In the genomic region with DNA sequence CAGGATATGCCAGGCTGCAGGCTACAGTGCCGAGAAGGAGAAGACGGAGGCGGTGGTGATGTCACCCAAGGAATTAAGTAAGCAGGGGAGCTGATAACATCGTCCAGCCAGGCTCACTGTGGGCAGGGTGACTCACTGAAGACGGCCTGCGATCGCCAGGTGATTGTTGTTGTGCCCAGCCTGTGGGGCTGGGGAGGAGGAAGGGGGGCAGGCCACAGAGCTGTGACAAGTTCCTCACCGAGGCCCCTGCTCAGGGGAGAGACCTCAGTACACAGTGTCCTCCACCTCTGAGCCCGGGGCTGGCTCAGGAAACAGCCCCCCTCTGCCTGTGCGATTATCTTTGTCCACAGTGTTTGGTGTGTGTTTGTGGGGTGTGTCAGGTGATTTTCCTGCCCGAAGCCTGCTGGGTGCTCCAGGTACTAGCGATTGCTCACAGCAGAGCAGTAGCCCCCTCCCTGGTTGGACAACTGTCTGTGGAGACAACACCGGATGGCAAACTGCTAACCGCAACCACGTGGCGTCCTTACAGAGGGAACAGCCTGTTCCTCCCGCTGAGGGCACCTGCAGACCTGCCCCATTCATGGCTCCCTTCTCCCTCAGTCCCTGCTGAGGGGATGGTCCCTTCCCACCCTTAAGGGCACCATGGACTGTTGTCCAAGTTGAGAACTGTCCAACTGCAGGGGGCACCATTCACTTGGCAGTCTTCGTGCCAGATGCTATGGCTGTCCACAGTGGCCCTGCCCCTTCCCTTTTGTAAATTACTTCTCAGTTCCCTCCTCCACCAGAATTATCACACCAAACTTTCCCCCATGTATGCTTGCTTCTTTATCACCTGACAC, we compare ENCODE assay signal across 1 cellular context.
A peak's percentile ranks its signal among the peaks of the same experiment; 100 is the strongest.
TF ChIP-seq lines count a peak whose summit lies in the region.

No MANE protein-coding gene starts in this region.

TF ChIP-seq in HepG2, 621 proteins besides CTCF, POLR2A, EP300 and RAD21 (continued from another document and continues in another):
- TF ChIP-seq, protein P1, sequence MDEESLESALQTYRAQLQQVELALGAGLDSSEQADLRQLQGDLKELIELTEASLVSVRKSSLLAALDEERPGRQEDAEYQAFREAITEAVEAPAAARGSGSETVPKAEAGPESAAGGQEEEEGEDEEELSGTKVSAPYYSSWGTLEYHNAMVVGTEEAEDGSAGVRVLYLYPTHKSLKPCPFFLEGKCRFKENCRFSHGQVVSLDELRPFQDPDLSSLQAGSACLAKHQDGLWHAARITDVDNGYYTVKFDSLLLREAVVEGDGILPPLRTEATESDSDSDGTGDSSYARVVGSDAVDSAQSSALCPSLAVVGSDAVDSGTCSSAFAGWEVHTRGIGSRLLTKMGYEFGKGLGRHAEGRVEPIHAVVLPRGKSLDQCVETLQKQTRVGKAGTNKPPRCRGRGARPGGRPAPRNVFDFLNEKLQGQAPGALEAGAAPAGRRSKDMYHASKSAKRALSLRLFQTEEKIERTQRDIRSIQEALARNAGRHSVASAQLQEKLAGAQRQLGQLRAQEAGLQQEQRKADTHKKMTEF (CRISPR knock-in tag; IDR thresholded peaks at IDR 0.05) = no peak
- peak; percentile 94 for TF ChIP-seq ZBTB7A (CRISPR knock-in tag; IDR thresholded peaks at IDR 0.05)
- no peak for TF ChIP-seq ZNF660 (CRISPR knock-in tag; IDR thresholded peaks at IDR 0.05; ENCODE audit: borderline replicate concordance, low read depth)
- no peak for TF ChIP-seq MTA3 (CRISPR knock-in tag; IDR thresholded peaks at IDR 0.05)
- peak; percentile 80; the same call in 1 of the 2 replicates for TF ChIP-seq ZNF24 (IDR thresholded peaks at IDR 0.05)
- no peak for TF ChIP-seq FOXA1 (IDR thresholded peaks at IDR 0.05)
- peak; percentile 29; the same call in 1 of the 2 replicates for TF ChIP-seq FOXA1 (CRISPR knock-in tag; IDR thresholded peaks at IDR 0.05)
- peak; percentile 79; the same call in 1 of the 2 replicates for TF ChIP-seq NCOA1 (CRISPR knock-in tag; IDR thresholded peaks at IDR 0.05)
- 0 out of 2 replicates have a peak, but pooled peaks have one; percentile 21 for TF ChIP-seq HIVEP1 (CRISPR knock-in tag; IDR thresholded peaks at IDR 0.05)
- peak; percentile 12; the same call in 1 of the 2 replicates for TF ChIP-seq KLF6 (CRISPR knock-in tag; IDR thresholded peaks at IDR 0.05)
- TF ChIP-seq CBX5 (CRISPR knock-in tag; IDR thresholded peaks at IDR 0.05; ENCODE audit: borderline replicate concordance) = peak; percentile 81; the same call in 1 of the 2 replicates
- peak; percentile 16; the same call in 1 of the 2 replicates for TF ChIP-seq SIX4 (CRISPR knock-in tag; IDR thresholded peaks at IDR 0.05)
- no peak for TF ChIP-seq SIX1 (CRISPR knock-in tag; IDR thresholded peaks at IDR 0.05; ENCODE audit: borderline replicate concordance)
- TF ChIP-seq XRCC5 (optimal IDR thresholded peaks at IDR 0.05; ENCODE audit: low read length) = peak; percentile 83
- peak; percentile 34; the same call in 1 of the 2 replicates for TF ChIP-seq BCL6 (CRISPR knock-in tag; IDR thresholded peaks at IDR 0.05)
- TF ChIP-seq, protein P2, sequence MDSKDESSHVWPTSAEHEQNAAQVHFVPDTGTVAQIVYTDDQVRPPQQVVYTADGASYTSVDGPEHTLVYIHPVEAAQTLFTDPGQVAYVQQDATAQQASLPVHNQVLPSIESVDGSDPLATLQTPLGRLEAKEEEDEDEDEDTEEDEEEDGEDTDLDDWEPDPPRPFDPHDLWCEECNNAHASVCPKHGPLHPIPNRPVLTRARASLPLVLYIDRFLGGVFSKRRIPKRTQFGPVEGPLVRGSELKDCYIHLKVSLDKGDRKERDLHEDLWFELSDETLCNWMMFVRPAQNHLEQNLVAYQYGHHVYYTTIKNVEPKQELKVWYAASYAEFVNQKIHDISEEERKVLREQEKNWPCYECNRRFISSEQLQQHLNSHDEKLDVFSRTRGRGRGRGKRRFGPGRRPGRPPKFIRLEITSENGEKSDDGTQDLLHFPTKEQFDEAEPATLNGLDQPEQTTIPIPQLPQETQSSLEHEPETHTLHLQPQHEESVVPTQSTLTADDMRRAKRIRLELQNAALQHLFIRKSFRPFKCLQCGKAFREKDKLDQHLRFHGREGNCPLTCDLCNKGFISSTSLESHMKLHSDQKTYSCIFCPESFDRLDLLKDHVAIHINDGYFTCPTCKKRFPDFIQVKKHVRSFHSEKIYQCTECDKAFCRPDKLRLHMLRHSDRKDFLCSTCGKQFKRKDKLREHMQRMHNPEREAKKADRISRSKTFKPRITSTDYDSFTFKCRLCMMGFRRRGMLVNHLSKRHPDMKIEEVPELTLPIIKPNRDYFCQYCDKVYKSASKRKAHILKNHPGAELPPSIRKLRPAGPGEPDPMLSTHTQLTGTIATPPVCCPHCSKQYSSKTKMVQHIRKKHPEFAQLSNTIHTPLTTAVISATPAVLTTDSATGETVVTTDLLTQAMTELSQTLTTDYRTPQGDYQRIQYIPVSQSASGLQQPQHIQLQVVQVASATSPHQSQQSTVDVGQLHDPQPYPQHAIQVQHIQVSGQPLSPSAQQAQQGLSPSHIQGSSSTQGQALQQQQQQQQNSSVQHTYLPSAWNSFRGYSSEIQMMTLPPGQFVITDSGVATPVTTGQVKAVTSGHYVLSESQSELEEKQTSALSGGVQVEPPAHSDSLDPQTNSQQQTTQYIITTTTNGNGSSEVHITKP (CRISPR knock-in tag; IDR thresholded peaks at IDR 0.05; ENCODE audit: low read depth) = peak; percentile 77
- TF ChIP-seq SMAD9 (CRISPR knock-in tag; IDR thresholded peaks at IDR 0.05) = no peak
- peak; percentile 84 for TF ChIP-seq SAP130 (CRISPR knock-in tag; IDR thresholded peaks at IDR 0.05; ENCODE audit: low read depth)
- TF ChIP-seq, protein P3, sequence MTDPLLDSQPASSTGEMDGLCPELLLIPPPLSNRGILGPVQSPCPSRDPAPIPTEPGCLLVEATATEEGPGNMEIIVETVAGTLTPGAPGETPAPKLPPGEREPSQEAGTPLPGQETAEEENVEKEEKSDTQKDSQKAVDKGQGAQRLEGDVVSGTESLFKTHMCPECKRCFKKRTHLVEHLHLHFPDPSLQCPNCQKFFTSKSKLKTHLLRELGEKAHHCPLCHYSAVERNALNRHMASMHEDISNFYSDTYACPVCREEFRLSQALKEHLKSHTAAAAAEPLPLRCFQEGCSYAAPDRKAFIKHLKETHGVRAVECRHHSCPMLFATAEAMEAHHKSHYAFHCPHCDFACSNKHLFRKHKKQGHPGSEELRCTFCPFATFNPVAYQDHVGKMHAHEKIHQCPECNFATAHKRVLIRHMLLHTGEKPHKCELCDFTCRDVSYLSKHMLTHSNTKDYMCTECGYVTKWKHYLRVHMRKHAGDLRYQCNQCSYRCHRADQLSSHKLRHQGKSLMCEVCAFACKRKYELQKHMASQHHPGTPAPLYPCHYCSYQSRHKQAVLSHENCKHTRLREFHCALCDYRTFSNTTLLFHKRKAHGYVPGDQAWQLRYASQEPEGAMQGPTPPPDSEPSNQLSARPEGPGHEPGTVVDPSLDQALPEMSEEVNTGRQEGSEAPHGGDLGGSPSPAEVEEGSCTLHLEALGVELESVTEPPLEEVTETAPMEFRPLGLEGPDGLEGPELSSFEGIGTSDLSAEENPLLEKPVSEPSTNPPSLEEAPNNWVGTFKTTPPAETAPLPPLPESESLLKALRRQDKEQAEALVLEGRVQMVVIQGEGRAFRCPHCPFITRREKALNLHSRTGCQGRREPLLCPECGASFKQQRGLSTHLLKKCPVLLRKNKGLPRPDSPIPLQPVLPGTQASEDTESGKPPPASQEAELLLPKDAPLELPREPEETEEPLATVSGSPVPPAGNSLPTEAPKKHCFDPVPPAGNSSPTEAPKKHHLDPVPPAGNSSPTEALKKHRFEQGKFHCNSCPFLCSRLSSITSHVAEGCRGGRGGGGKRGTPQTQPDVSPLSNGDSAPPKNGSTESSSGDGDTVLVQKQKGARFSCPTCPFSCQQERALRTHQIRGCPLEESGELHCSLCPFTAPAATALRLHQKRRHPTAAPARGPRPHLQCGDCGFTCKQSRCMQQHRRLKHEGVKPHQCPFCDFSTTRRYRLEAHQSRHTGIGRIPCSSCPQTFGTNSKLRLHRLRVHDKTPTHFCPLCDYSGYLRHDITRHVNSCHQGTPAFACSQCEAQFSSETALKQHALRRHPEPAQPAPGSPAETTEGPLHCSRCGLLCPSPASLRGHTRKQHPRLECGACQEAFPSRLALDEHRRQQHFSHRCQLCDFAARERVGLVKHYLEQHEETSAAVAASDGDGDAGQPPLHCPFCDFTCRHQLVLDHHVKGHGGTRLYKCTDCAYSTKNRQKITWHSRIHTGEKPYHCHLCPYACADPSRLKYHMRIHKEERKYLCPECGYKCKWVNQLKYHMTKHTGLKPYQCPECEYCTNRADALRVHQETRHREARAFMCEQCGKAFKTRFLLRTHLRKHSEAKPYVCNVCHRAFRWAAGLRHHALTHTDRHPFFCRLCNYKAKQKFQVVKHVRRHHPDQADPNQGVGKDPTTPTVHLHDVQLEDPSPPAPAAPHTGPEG (CRISPR knock-in tag; IDR thresholded peaks at IDR 0.05) = 0 out of 2 replicates have a peak, but pooled peaks have one; percentile 31
- TF ChIP-seq, protein P4, sequence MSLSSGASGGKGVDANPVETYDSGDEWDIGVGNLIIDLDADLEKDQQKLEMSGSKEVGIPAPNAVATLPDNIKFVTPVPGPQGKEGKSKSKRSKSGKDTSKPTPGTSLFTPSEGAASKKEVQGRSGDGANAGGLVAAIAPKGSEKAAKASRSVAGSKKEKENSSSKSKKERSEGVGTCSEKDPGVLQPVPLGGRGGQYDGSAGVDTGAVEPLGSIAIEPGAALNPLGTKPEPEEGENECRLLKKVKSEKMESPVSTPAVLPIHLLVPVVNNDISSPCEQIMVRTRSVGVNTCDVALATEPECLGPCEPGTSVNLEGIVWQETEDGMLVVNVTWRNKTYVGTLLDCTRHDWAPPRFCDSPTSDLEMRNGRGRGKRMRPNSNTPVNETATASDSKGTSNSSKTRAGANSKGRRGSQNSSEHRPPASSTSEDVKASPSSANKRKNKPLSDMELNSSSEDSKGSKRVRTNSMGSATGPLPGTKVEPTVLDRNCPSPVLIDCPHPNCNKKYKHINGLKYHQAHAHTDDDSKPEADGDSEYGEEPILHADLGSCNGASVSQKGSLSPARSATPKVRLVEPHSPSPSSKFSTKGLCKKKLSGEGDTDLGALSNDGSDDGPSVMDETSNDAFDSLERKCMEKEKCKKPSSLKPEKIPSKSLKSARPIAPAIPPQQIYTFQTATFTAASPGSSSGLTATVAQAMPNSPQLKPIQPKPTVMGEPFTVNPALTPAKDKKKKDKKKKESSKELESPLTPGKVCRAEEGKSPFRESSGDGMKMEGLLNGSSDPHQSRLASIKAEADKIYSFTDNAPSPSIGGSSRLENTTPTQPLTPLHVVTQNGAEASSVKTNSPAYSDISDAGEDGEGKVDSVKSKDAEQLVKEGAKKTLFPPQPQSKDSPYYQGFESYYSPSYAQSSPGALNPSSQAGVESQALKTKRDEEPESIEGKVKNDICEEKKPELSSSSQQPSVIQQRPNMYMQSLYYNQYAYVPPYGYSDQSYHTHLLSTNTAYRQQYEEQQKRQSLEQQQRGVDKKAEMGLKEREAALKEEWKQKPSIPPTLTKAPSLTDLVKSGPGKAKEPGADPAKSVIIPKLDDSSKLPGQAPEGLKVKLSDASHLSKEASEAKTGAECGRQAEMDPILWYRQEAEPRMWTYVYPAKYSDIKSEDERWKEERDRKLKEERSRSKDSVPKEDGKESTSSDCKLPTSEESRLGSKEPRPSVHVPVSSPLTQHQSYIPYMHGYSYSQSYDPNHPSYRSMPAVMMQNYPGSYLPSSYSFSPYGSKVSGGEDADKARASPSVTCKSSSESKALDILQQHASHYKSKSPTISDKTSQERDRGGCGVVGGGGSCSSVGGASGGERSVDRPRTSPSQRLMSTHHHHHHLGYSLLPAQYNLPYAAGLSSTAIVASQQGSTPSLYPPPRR (CRISPR knock-in tag; IDR thresholded peaks at IDR 0.05; ENCODE audit: borderline replicate concordance) = peak; percentile 74; the same call in 1 of the 2 replicates
- no peak for TF ChIP-seq TARDBP (CRISPR knock-in tag; IDR thresholded peaks at IDR 0.05)
- TF ChIP-seq TCF12 (IDR thresholded peaks at IDR 0.05) = no peak
- TF ChIP-seq TCF12 (CRISPR knock-in tag; IDR thresholded peaks at IDR 0.05) = peak; percentile 42
- TF ChIP-seq RCOR2 (CRISPR knock-in tag; IDR thresholded peaks at IDR 0.05) = peak; percentile 51; the same call in 1 of the 2 replicates
- TF ChIP-seq NR2C2 (CRISPR knock-in tag; IDR thresholded peaks at IDR 0.05; ENCODE audit: borderline replicate concordance) = no peak
- TF ChIP-seq, protein P5, sequence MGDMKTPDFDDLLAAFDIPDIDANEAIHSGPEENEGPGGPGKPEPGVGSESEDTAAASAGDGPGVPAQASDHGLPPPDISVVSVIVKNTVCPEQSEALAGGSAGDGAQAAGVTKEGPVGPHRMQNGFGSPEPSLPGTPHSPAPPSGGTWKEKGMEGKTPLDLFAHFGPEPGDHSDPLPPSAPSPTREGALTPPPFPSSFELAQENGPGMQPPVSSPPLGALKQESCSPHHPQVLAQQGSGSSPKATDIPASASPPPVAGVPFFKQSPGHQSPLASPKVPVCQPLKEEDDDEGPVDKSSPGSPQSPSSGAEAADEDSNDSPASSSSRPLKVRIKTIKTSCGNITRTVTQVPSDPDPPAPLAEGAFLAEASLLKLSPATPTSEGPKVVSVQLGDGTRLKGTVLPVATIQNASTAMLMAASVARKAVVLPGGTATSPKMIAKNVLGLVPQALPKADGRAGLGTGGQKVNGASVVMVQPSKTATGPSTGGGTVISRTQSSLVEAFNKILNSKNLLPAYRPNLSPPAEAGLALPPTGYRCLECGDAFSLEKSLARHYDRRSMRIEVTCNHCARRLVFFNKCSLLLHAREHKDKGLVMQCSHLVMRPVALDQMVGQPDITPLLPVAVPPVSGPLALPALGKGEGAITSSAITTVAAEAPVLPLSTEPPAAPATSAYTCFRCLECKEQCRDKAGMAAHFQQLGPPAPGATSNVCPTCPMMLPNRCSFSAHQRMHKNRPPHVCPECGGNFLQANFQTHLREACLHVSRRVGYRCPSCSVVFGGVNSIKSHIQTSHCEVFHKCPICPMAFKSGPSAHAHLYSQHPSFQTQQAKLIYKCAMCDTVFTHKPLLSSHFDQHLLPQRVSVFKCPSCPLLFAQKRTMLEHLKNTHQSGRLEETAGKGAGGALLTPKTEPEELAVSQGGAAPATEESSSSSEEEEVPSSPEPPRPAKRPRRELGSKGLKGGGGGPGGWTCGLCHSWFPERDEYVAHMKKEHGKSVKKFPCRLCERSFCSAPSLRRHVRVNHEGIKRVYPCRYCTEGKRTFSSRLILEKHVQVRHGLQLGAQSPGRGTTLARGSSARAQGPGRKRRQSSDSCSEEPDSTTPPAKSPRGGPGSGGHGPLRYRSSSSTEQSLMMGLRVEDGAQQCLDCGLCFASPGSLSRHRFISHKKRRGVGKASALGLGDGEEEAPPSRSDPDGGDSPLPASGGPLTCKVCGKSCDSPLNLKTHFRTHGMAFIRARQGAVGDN (CRISPR knock-in tag; IDR thresholded peaks at IDR 0.05) = peak; percentile 98
- TF ChIP-seq, protein P6, sequence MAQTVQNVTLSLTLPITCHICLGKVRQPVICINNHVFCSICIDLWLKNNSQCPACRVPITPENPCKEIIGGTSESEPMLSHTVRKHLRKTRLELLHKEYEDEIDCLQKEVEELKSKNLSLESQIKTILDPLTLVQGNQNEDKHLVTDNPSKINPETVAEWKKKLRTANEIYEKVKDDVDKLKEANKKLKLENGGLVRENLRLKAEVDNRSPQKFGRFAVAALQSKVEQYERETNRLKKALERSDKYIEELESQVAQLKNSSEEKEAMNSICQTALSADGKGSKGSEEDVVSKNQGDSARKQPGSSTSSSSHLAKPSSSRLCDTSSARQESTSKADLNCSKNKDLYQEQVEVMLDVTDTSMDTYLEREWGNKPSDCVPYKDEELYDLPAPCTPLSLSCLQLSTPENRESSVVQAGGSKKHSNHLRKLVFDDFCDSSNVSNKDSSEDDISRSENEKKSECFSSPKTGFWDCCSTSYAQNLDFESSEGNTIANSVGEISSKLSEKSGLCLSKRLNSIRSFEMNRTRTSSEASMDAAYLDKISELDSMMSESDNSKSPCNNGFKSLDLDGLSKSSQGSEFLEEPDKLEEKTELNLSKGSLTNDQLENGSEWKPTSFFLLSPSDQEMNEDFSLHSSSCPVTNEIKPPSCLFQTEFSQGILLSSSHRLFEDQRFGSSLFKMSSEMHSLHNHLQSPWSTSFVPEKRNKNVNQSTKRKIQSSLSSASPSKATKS (CRISPR knock-in tag; IDR thresholded peaks at IDR 0.05) = no peak
